In genomic region chr9:23447944-23448343, GRCh38 we compare ENCODE assay signal across 33 cellular contexts.
DNase-seq lines count a peak whose midpoint lies in the region; ATAC-seq and TF ChIP-seq lines count a peak whose summit lies in the region.
"Had no signal": no experiment of that assay in that cellular context is flagged by ENCODE, and none has a peak within 500 bp of the region (broad histone marks: within the 10 kb centered on the region; RNA-seq: fewer than 3 reads in every experiment).

No MANE protein-coding gene starts in this region.

- H3K36me3 Mint-ChIP-seq in GM23338 (ENCODE audit: low read depth) = peaks cover 3% of the 10 kb centered on the region; the same call in 1 of the 3 replicates
- no peaks in the 10 kb centered on the region for H3K36me3 Mint-ChIP-seq in activated T-helper 2 cell treated with anti-CD3 and anti-CD28 coated beads, Interferon-gamma antibody, Interleukin-2, Interleukin-4, amounts not matched to agents 10 μg/mL and 5 μg/mL and 100 μg/mL, durations not matched to agents 14 hours and 24 hours and 36 hours (ENCODE audit: low read depth)
- H3K36me3 Mint-ChIP-seq: CD14-positive monocyte; CD4-positive, alpha-beta memory T cell; CD4-positive, CD25-positive, alpha-beta regulatory T cell; CD8-positive, alpha-beta memory T cell; CD8-positive, alpha-beta T cell had no signal

- WGBS in neuronal stem cell (ENCODE audit: extremely low coverage in 2 of 2, insufficient read length in 2 of 2, insufficient replicate concordance in 1 of 2), 2 donors = no CpG with 5 or more reads among the region's 4 CpGs

- H3K27ac Mint-ChIP-seq in GM23338 = no peak overlapping the region
- no peak overlapping the region for H3K27ac Mint-ChIP-seq in activated T-helper 2 cell treated with anti-CD3 and anti-CD28 coated beads, Interferon-gamma antibody, Interleukin-2, Interleukin-4, amounts not matched to agents 10 μg/mL and 5 μg/mL and 100 μg/mL, durations not matched to agents 14 hours and 24 hours and 36 hours
- H3K27ac Mint-ChIP-seq: B cell; CD14-positive monocyte; CD4-positive, alpha-beta memory T cell; CD4-positive, alpha-beta T cell; CD4-positive, CD25-positive, alpha-beta regulatory T cell; CD8-positive, alpha-beta memory T cell; CD8-positive, alpha-beta T cell had no signal

- H3K4me1 ChIP-seq in GM23338 (ENCODE audit: insufficient read depth) (no peaks in the 10 kb centered on the region; the same call in 1 of the 2 replicates), mucosa of descending colon (ENCODE audit: low read depth) (no peaks in the 10 kb centered on the region), neuronal stem cell (ENCODE audit: control insufficient read depth in 2 of 2, insufficient read depth in 1 of 2, low read depth in 1 of 2, low read length in 2 of 2) (no peaks in the 10 kb centered on the region)
- H3K4me1 ChIP-seq: A549, BE2C, BLaER1, Caco-2 had no signal

- no peak overlapping the region for H4K8ac ChIP-seq in neuronal stem cell (ENCODE audit: low read depth, low read length)

- no peak overlapping the region for H3K27ac ChIP-seq in GM23338 (ENCODE audit: low read depth)
- no peak overlapping the region for H3K27ac ChIP-seq in neural cell (ENCODE audit: low read length)
- no peak overlapping the region for H3K27ac ChIP-seq in neuronal stem cell (replicated peaks; ENCODE audit: low read length)
- H3K27ac ChIP-seq: 22Rv1; A549; BLaER1; BLaER1 treated with 17β-estradiol and CSF1 and Interleukin-3, amounts not matched to agents 10 nM and 100 nM; C4-2B had no signal

- DNase-seq in GM23338 (ENCODE audit: low spot score) (no peak), left colon (no peak), mucosa of descending colon (peak in 1 of 3 donors; percentile 7), NAMALWA (ENCODE audit: low spot score) (no peak), GM10266 (ENCODE audit: extremely low spot score) (no peak), neuronal stem cell (ENCODE audit: low spot score) (no peak)
- DNase-seq in activated T-helper 2 cell treated with anti-CD3 and anti-CD28 coated beads, Interferon-gamma antibody, Interleukin-2, Interleukin-4, amounts not matched to agents 10 μg/mL and 5 μg/mL and 100 μg/mL, durations not matched to agents 14 hours and 24 hours and 36 hours (ENCODE audit: low spot score) = no peak
- DNase-seq: 8988T; ACHN; AML-193; BE2C; Caco-2; Calu3; CD4-positive, alpha-beta memory T cell; CD4-positive, alpha-beta T cell; CD4-positive, CD25-positive, alpha-beta regulatory T cell; CD8-positive, alpha-beta memory T cell; CD8-positive, alpha-beta T cell; DMS 273 treated with DMSO at 0.1 percent for 48 hours; DMS153; DMS53; DMS79; DMS79 treated with DMSO at 0.1 percent for 48 hours; DND-41; EL had no signal

- H3K4me3 Mint-ChIP-seq in GM23338 = no peak overlapping the region
- H3K4me3 Mint-ChIP-seq in activated T-helper 2 cell treated with anti-CD3 and anti-CD28 coated beads, Interferon-gamma antibody, Interleukin-2, Interleukin-4, amounts not matched to agents 10 μg/mL and 5 μg/mL and 100 μg/mL, durations not matched to agents 14 hours and 24 hours and 36 hours (ENCODE audit: low read depth) = no peak overlapping the region
- H3K4me3 Mint-ChIP-seq: B cell; CD14-positive monocyte; CD4-positive, alpha-beta memory T cell; CD4-positive, alpha-beta T cell; CD4-positive, CD25-positive, alpha-beta regulatory T cell; CD8-positive, alpha-beta memory T cell; CD8-positive, alpha-beta T cell had no signal

- no peak overlapping the region for H3K18ac ChIP-seq in neuronal stem cell (ENCODE audit: low read length)

- H3K14ac ChIP-seq in neuronal stem cell (ENCODE audit: low read length) = no peak overlapping the region

- H3K36me3 ChIP-seq in GM23338 (ENCODE audit: insufficient read depth) = no peaks in the 10 kb centered on the region
- H3K36me3 ChIP-seq in mucosa of descending colon (ENCODE audit: low read depth) = no peaks in the 10 kb centered on the region
- H3K36me3 ChIP-seq in neural cell (ENCODE audit: insufficient read depth, low read length) = no peaks in the 10 kb centered on the region
- no peaks in the 10 kb centered on the region for H3K36me3 ChIP-seq in neuronal stem cell (replicated peaks in 1 of 2; ENCODE audit: control insufficient read depth in 2 of 2, insufficient read depth in 2 of 2, low read length in 2 of 2)
- H3K36me3 ChIP-seq: BE2C; BLaER1; BLaER1 treated with 17β-estradiol and CSF1 and Interleukin-3, amounts not matched to agents 10 nM and 100 nM had no signal

- intact Hi-C loops in left colon (cut with DNase I, micrococcal nuclease) (no loop called here), mucosa of descending colon (cut with DNase I, micrococcal nuclease) (no loop called here)
- intact Hi-C loops in activated T-helper 2 cell treated with anti-CD3 and anti-CD28 coated beads, Interferon-gamma antibody, Interleukin-2, Interleukin-4, amounts not matched to agents 10 μg/mL and 5 μg/mL and 100 μg/mL, durations not matched to agents 14 hours and 24 hours and 36 hours (cut with micrococcal nuclease) = no loop called here

- no peaks in the 10 kb centered on the region for H3K27me3 ChIP-seq in GM23338 (ENCODE audit: insufficient read depth)
- H3K27me3 ChIP-seq in neural cell (ENCODE audit: insufficient read depth, low read depth, low read length) = no peaks in the 10 kb centered on the region
- no peaks in the 10 kb centered on the region for H3K27me3 ChIP-seq in neuronal stem cell (ENCODE audit: control insufficient read depth in 3 of 3, insufficient read depth in 3 of 3, low read depth in 1 of 3, low read length in 3 of 3)
- H3K27me3 ChIP-seq: BE2C; BLaER1; BLaER1 treated with 17β-estradiol and CSF1 and Interleukin-3, amounts not matched to agents 10 nM and 100 nM had no signal

- H3K4me3 ChIP-seq in GM23338 (no peak overlapping the region), mucosa of descending colon (no peak overlapping the region), neural cell (ENCODE audit: low read length) (no peak overlapping the region), neuronal stem cell (ENCODE audit: low read length in 2 of 2) (no peak overlapping the region)
- H3K4me3 ChIP-seq: A549; BLaER1; BLaER1 treated with 17β-estradiol and CSF1 and Interleukin-3, amounts not matched to agents 10 nM and 100 nM had no signal

- no peak overlapping the region for H2BK12ac ChIP-seq in neuronal stem cell (ENCODE audit: low read length)

- no peaks in the 10 kb centered on the region for H3F3A ChIP-seq in GM23338 (replicated peaks; ENCODE audit: low read depth)
- H3F3A ChIP-seq in neural cell (ENCODE audit: insufficient read depth, low read length, poor library complexity, severe bottlenecking) = no peaks in the 10 kb centered on the region

- peaks cover 8% of the 10 kb centered on the region; the same call in 2 of the 3 replicates for H3K9me3 Mint-ChIP-seq in GM23338
- peaks cover 23% of the 10 kb centered on the region for H3K9me3 Mint-ChIP-seq in activated T-helper 2 cell treated with anti-CD3 and anti-CD28 coated beads, Interferon-gamma antibody, Interleukin-2, Interleukin-4, amounts not matched to agents 10 μg/mL and 5 μg/mL and 100 μg/mL, durations not matched to agents 14 hours and 24 hours and 36 hours

- H4K20me1 ChIP-seq in GM23338 (replicated peaks; ENCODE audit: insufficient read depth) (no peaks in the 10 kb centered on the region), neural cell (ENCODE audit: insufficient read depth) (no peaks in the 10 kb centered on the region)
- H4K20me1 ChIP-seq: BLaER1; BLaER1 treated with 17β-estradiol and CSF1 and Interleukin-3, amounts not matched to agents 10 nM and 100 nM had no signal

- no peak overlapping the region for H4K91ac ChIP-seq in neuronal stem cell (ENCODE audit: low read depth, low read length, poor library complexity)

- no peaks in the 10 kb centered on the region for H3K9me2 ChIP-seq in GM23338 (ENCODE audit: insufficient read depth)
- H3K9me2 ChIP-seq in neural cell (ENCODE audit: insufficient read depth, low read length) = no peaks in the 10 kb centered on the region

- H3K9me3 ChIP-seq in mucosa of descending colon = no peaks in the 10 kb centered on the region
- H3K9me3 ChIP-seq in neural cell (ENCODE audit: low read length) = no peaks in the 10 kb centered on the region
- no peaks in the 10 kb centered on the region for H3K9me3 ChIP-seq in neuronal stem cell (replicated peaks in 1 of 2; ENCODE audit: control insufficient read depth in 2 of 2, insufficient read depth in 1 of 2, low read depth in 1 of 2, low read length in 2 of 2)
- H3K9me3 ChIP-seq: A549, BE2C, Caco-2 had no signal

- H3K9ac ChIP-seq in neural cell (ENCODE audit: low read length) = no peak overlapping the region
- H3K9ac ChIP-seq in neuronal stem cell (ENCODE audit: low read depth, low read length, poor library complexity) = no peak overlapping the region
- H3K9ac ChIP-seq: BLaER1; BLaER1 treated with 17β-estradiol and CSF1 and Interleukin-3, amounts not matched to agents 10 nM and 100 nM had no signal

- no peak overlapping the region for H2BK5ac ChIP-seq in neuronal stem cell (ENCODE audit: low read length)

- no peaks in the 10 kb centered on the region for H3K79me1 ChIP-seq in neuronal stem cell (ENCODE audit: low read depth, low read length)

- H3K4me1 Mint-ChIP-seq in GM23338 = peaks cover 7% of the 10 kb centered on the region
- H3K4me1 Mint-ChIP-seq in activated T-helper 2 cell treated with anti-CD3 and anti-CD28 coated beads, Interferon-gamma antibody, Interleukin-2, Interleukin-4, amounts not matched to agents 10 μg/mL and 5 μg/mL and 100 μg/mL, durations not matched to agents 14 hours and 24 hours and 36 hours (ENCODE audit: low read depth) = no peaks in the 10 kb centered on the region
- H3K4me1 Mint-ChIP-seq: B cell; CD14-positive monocyte; CD4-positive, alpha-beta memory T cell; CD4-positive, CD25-positive, alpha-beta regulatory T cell; CD8-positive, alpha-beta memory T cell had no signal

- H3K79me2 ChIP-seq in GM23338 (replicated peaks; ENCODE audit: insufficient read depth) = no peaks in the 10 kb centered on the region
- H3K79me2 ChIP-seq in neural cell (replicated peaks; ENCODE audit: insufficient read depth, low read length) = no peaks in the 10 kb centered on the region

- no peak overlapping the region for H2BK120ac ChIP-seq in neuronal stem cell (ENCODE audit: low read depth, low read length)

- H2AK5ac ChIP-seq in neuronal stem cell (ENCODE audit: low read depth, low read length) = no peak overlapping the region

- ATAC-seq in GM23338 (no peak), left colon (peak; percentile 87), mucosa of descending colon (peak; percentile 62)
- ATAC-seq: A549; CD8-positive, alpha-beta T cell had no signal

- H3K23ac ChIP-seq in neuronal stem cell (ENCODE audit: low read depth, low read length, poor library complexity) = no peak overlapping the region

- TF ChIP-seq EP300 in neural cell (conservative IDR thresholded peaks at IDR 0.05; ENCODE audit: poor library complexity, severe bottlenecking) = peak; percentile 10

- TF ChIP-seq RAD21 in neural cell (conservative IDR thresholded peaks at IDR 0.05) = no peak

- H2AFZ ChIP-seq in GM23338 = peak overlapping the region; percentile 19; the same call in 1 of the 2 replicates
- no peak overlapping the region for H2AFZ ChIP-seq in neural cell (ENCODE audit: low read depth, low read length)
- H2AFZ ChIP-seq in neuronal stem cell (ENCODE audit: low read length) = no peak overlapping the region

- no peak overlapping the region for H3K4ac ChIP-seq in neuronal stem cell (ENCODE audit: low read length)

- H2BK15ac ChIP-seq in neuronal stem cell (ENCODE audit: low read length) = no peak overlapping the region

- TF ChIP-seq CTCF in GM23338 (conservative IDR thresholded peaks at IDR 0.05; ENCODE audit: low read depth in 2 of 2) (no peak), mucosa of descending colon (IDR thresholded peaks at IDR 0.05) (no peak), neural cell (IDR thresholded peaks at IDR 0.05; ENCODE audit: poor library complexity, severe bottlenecking) (no peak), GM10266 (IDR thresholded peaks at IDR 0.05; ENCODE audit: control insufficient read depth, insufficient read depth, low read depth, missing control alignments) (no peak)

- H3K4me2 ChIP-seq in GM23338 = no peak overlapping the region
- no peak overlapping the region for H3K4me2 ChIP-seq in neural cell (ENCODE audit: low read length)
- no peak overlapping the region for H3K4me2 ChIP-seq in neuronal stem cell (ENCODE audit: insufficient read depth, low read length, poor library complexity, severe bottlenecking)
- H3K4me2 ChIP-seq: A549; BLaER1; BLaER1 treated with 17β-estradiol and CSF1 and Interleukin-3, amounts not matched to agents 10 nM and 100 nM had no signal

- peaks cover 2% of the 10 kb centered on the region for H3K27me3 Mint-ChIP-seq in GM23338 (ENCODE audit: insufficient read depth, low read depth, poor library complexity)
- no peaks in the 10 kb centered on the region for H3K27me3 Mint-ChIP-seq in activated T-helper 2 cell treated with anti-CD3 and anti-CD28 coated beads, Interferon-gamma antibody, Interleukin-2, Interleukin-4, amounts not matched to agents 10 μg/mL and 5 μg/mL and 100 μg/mL, durations not matched to agents 14 hours and 24 hours and 36 hours (ENCODE audit: low read depth)
- H3K27me3 Mint-ChIP-seq: B cell; CD4-positive, alpha-beta memory T cell; CD4-positive, alpha-beta T cell; CD4-positive, CD25-positive, alpha-beta regulatory T cell; CD8-positive, alpha-beta memory T cell had no signal
